In the genomic region with DNA sequence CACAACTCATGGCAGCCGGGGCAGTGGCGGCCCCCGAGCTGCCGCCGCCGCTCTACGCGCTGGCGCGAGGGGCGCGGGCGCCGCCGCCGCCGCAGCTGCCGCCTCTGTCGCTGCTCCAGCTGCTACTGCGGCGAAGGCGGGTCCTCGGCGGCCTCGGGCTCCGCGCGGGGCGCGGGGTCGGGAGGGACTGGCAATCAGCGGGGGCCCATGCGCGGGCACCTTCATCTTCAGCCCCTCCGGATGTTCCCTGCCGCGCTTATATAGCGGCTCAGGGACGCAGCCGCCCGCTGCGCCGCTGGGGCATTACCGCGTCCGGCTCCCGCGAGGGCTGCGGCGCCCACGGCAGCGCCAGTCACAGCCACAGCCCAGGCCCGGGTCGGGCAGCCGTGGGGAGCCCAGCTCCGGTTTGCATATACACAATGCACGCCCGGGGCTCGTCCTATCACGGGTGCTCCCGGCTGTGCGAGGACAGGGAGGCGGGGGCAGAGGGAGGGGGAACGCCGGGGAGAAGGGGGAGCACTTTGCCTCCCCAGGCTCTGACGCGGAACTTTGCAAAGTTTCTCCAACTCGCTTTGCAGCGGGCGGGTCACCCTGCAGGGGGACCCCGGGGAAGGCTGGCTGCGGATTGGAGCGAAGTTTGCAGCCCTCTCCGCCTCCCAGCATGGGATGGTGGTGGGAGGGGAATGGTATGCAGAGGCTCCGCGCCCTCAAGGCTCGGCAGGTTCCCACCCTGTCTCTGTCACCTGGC, we compare ENCODE assay signal across 8 cellular contexts. TPM values are rescaled to one million over a fixed set of nuclear protein-coding genes. Genes with fewer than 3 reads are reported as not detected.
DNase-seq lines count a peak whose midpoint lies in the region; ATAC-seq and TF ChIP-seq lines count a peak whose summit lies in the region.

A gene with protein sequence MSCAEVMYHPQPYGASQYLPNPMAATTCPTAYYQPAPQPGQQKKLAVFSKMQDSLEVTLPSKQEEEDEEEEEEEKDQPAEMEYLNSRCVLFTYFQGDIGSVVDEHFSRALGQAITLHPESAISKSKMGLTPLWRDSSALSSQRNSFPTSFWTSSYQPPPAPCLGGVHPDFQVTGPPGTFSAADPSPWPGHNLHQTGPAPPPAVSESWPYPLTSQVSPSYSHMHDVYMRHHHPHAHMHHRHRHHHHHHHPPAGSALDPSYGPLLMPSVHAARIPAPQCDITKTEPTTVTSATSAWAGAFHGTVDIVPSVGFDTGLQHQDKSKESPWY (minus strand): TSS at position 416 of the 748 bp plus-strand sequence. CDS start 406 bp downstream, at position 10.

- TF ChIP-seq CTCF in right atrium auricular region (IDR thresholded peaks at IDR 0.05) = no peak
- TF ChIP-seq CTCF in psoas muscle (IDR thresholded peaks at IDR 0.05) = no peak

- H3K36me3 ChIP-seq in right atrium auricular region (no peaks in the 10 kb centered on the region), psoas muscle (ENCODE audit: insufficient read depth in 1 of 2, low read depth in 1 of 2) (no peaks in the 10 kb centered on the region)

- no peaks in the 10 kb centered on the region for H3K9me3 ChIP-seq in right atrium auricular region
- no peaks in the 10 kb centered on the region for H3K9me3 ChIP-seq in psoas muscle

- H3K27me3 ChIP-seq in right atrium auricular region (no peaks in the 10 kb centered on the region), psoas muscle (ENCODE audit: insufficient read depth in 3 of 3, low read length in 2 of 3) (peaks cover 0 to 28% (median 0%) of the 10 kb centered on the region in 3 donors)

- DNase-seq in NCI-H345 (lab: John Stamatoyannopoulos, UW) = peak; percentile 60
- DNase-seq in NCI-H345 treated with DMSO at 0.1 percent for 48 hours (lab: John Stamatoyannopoulos, UW; ENCODE audit: unreplicated experiment) = no peak
- peak; percentile 24 for DNase-seq in HuH-7.5 (ENCODE audit: low spot score)
- DNase-seq in right atrium auricular region (ENCODE audit: low spot score) = peak; percentile 84
- peak; percentile 76 to 77 for DNase-seq in psoas muscle
- no peak for DNase-seq in central memory CD4-positive, alpha-beta T cell
- no peak for DNase-seq in activated CD4-positive, alpha-beta T cell treated with anti-CD3 and anti-CD28 coated beads, Interleukin-2, amount 50 U/mL, for 1 hour

- peak; percentile 70 to 83 (median 81) for ATAC-seq in psoas muscle

- WGBS in adipose tissue, 3 donors = 0 to 1% (median 0%) methylated on average over 67 to 77 of the region's 77 CpGs
- 0 to 1% (median 0%) methylated on average over 47 to 77 of the region's 77 CpGs for WGBS in psoas muscle, 3 donors

- peak within 1 kb of the TSS; percentile 43 for H3K27ac ChIP-seq in adipose tissue (ENCODE audit: low read depth, low read length)
- H3K27ac ChIP-seq in right atrium auricular region = peak within 1 kb of the TSS; percentile 80 to 82
- H3K27ac ChIP-seq in psoas muscle = peak within 1 kb of the TSS; percentile 69

- H3K4me1 ChIP-seq in right atrium auricular region = peaks cover 0 to 4% of the 10 kb centered on the region in 2 donors
- H3K4me1 ChIP-seq in psoas muscle = no peaks in the 10 kb centered on the region

- intact Hi-C loops in psoas muscle (cut with DNase I) = loop anchor here in 1 of 2 donors (5.0 to 10.0 kb wide), 2 partner anchors 96 to 174 kb away; no protein-coding TSS in a partner anchor

- H3K4me3 ChIP-seq in right atrium auricular region (peak within 1 kb of the TSS; percentile 47 to 68), psoas muscle (peak within 1 kb of the TSS; percentile 71)

RNA-seq across cellular contexts. Expression of the gene that starts here (rescaled TPM):
- 10 to 100 TPM in 2 of 3 donors, 1 to 10 TPM in 1; 1.3 to 20.2 (median 12.5) TPM for polyA plus RNA-seq in adipose tissue
- total RNA-seq in right atrium auricular region = 10 to 100 TPM; 13.0 to 32.4 TPM
- total RNA-seq in psoas muscle = 10 to 100 TPM in 3 of 4 donors, 1 to 10 TPM in 1; 3.2 to 15.1 (median 11.8) TPM
- 1 to 10 TPM; 1.2 to 1.6 (median 1.2) TPM for polyA plus RNA-seq in psoas muscle

Comparison
In these comparisons a context has a peak if more than half of its experiments do, and no peak if none do; other contexts are left out.
1. DNase-seq: peak in NCI-H345 (single experiment), HuH-7.5 (single experiment), right atrium auricular region (single experiment) and psoas muscle (2 of 2); none in NCI-H345 treated with DMSO at 0.1 percent for 48 hours (single experiment), central memory CD4-positive, alpha-beta T cell (single experiment) and activated CD4-positive, alpha-beta T cell treated with anti-CD3 and anti-CD28 coated beads, Interleukin-2, amount 50 U/mL, for 1 hour (single experiment).
2. Peak in every context shown above with its lines, with median percentiles within 50 percentile points of each other: H3K27ac ChIP-seq.